ENCODE assay signal across 1 cellular context in the genomic region with DNA sequence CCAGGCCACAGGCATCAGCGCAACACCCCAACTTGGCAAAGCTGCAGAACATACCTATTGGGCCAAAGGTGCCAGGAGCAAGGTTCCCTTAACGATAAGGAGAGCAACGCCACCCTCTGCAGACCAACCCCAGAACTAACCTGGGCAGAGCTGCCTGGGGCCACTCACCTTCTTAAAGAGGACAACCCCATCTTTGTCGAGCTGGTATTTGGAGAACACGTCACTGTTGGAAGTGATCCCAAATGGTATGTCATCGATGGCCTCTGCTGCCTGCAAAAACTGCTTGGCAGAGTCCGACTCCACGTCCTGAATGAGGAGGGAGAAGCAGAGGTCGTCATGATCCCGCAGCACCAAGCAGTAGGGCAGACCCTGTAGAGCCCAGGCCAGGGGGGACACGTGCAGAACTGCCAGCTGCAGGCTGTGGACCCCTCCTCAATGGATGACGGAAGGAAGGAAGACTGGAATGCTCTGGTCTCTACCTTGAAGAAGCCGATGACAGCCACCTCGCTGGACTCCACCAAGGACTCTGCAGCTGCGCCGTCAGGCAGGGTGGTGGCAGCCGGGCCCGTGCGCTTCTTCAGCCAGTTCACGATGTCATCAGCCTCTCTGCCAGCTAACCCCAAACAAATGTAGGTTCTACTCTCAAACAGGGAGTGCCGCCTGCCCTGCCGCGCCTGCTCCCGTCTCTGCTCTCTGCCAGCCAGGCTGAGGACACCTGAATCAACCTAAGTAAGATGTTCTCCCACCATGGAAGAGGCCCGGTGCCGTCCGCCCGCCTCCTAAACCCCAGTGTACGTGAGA.
TF ChIP-seq lines count a peak whose summit lies in the region.

No MANE protein-coding gene starts in this region.

TF ChIP-seq in H1, 55 proteins besides CTCF, POLR2A, EP300 and RAD21:
- TF ChIP-seq JUND (IDR thresholded peaks at IDR 0.05; ENCODE audit: low read length) (no peak), GABPA (IDR thresholded peaks at IDR 0.05; ENCODE audit: borderline replicate concordance, insufficient read depth, low read length) (no peak)
